Comparison of ENCODE assay signal across 2 cellular contexts in genomic region chr16:78227855-78228254, GRCh38.
TF ChIP-seq lines count a peak whose summit lies in the region.

No MANE protein-coding gene starts in this region.

TF ChIP-seq in GM23338, 12 proteins besides CTCF, POLR2A, EP300 and RAD21 (continued from another document):
- TF ChIP-seq, protein P1, sequence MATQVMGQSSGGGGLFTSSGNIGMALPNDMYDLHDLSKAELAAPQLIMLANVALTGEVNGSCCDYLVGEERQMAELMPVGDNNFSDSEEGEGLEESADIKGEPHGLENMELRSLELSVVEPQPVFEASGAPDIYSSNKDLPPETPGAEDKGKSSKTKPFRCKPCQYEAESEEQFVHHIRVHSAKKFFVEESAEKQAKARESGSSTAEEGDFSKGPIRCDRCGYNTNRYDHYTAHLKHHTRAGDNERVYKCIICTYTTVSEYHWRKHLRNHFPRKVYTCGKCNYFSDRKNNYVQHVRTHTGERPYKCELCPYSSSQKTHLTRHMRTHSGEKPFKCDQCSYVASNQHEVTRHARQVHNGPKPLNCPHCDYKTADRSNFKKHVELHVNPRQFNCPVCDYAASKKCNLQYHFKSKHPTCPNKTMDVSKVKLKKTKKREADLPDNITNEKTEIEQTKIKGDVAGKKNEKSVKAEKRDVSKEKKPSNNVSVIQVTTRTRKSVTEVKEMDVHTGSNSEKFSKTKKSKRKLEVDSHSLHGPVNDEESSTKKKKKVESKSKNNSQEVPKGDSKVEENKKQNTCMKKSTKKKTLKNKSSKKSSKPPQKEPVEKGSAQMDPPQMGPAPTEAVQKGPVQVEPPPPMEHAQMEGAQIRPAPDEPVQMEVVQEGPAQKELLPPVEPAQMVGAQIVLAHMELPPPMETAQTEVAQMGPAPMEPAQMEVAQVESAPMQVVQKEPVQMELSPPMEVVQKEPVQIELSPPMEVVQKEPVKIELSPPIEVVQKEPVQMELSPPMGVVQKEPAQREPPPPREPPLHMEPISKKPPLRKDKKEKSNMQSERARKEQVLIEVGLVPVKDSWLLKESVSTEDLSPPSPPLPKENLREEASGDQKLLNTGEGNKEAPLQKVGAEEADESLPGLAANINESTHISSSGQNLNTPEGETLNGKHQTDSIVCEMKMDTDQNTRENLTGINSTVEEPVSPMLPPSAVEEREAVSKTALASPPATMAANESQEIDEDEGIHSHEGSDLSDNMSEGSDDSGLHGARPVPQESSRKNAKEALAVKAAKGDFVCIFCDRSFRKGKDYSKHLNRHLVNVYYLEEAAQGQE (IDR thresholded peaks at IDR 0.05; ENCODE audit: unreplicated experiment), result no peak
- TF ChIP-seq ZNF462 (CRISPR knock-in tag; IDR thresholded peaks at IDR 0.05) (no peak), NANOG (IDR thresholded peaks at IDR 0.05; ENCODE audit: borderline replicate concordance) (no peak)

TF ChIP-seq in GM12878, 131 proteins besides CTCF, POLR2A, EP300 and RAD21 (continued from another document):
- TF ChIP-seq CEBPB (IDR thresholded peaks at IDR 0.05; ENCODE audit: borderline replicate concordance in 1 of 2, low read depth in 2 of 2, low read length in 2 of 2) (no peak), DPF2 (IDR thresholded peaks at IDR 0.05) (no peak)
